Comparison of ENCODE assay signal across 11 cellular contexts in the genomic region with DNA sequence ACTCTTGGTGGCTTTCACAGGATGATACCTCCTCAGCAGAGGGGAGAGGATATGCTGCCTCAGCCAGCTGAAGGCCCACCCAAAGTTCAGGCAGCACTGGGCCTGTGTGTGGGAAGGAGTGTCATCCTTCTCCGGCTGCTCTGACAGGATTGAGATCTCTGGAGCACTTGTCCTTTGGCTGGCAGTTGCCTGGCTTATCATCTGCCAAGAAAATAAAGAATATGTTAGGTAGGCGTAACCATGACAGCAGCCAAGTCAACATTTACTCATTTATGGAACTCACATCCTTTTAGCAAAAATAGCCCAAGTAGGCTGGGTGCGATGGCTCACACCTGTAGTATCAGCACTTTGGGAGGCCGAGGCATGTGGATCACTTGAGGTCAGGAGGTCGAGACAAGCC.
DNase-seq lines count a peak whose midpoint lies in the region; ATAC-seq, FAIRE-seq and TF ChIP-seq lines count a peak whose summit lies in the region.
"Had no signal": no experiment of that assay in that cellular context is flagged by ENCODE, and none has a peak within 500 bp of the region (broad histone marks: within the 10 kb centered on the region; RNA-seq: fewer than 3 reads in every experiment).

No MANE protein-coding gene starts in this region.

- no peak overlapping the region for H3K23ac ChIP-seq in trophoblast cell (ENCODE audit: low read length)

- no peak overlapping the region for H2BK5ac ChIP-seq in trophoblast cell (ENCODE audit: low read depth, low read length, poor library complexity)

- no peak overlapping the region for H3K27ac ChIP-seq in trophoblast cell (ENCODE audit: low read depth, low read length)

- TF ChIP-seq POLR2A in GM12891 (IDR thresholded peaks at IDR 0.05; ENCODE audit: low read depth, low read length) = no peak

- ATAC-seq in HG03354 (IDR thresholded peaks at IDR 0.05; ENCODE audit: poor library complexity, severe bottlenecking, unreplicated experiment) = no peak
- no peak for ATAC-seq in HG03565 (IDR thresholded peaks at IDR 0.05; ENCODE audit: unreplicated experiment)

- H3K9me3 ChIP-seq in trophoblast cell (ENCODE audit: insufficient read depth, low read depth, low read length) = no peaks in the 10 kb centered on the region

- no CpG with 5 or more reads among the region's 5 CpGs for WGBS in trophoblast cell (ENCODE audit: extremely low coverage, insufficient coverage, insufficient read length)

- no peak overlapping the region for H4K8ac ChIP-seq in trophoblast cell (ENCODE audit: low read depth, low read length)

- no peak overlapping the region for H3K18ac ChIP-seq in trophoblast cell (ENCODE audit: low read length)

- no peak overlapping the region for H2AK5ac ChIP-seq in trophoblast cell (ENCODE audit: low read length)

- H3K79me2 ChIP-seq in trophoblast cell (ENCODE audit: control insufficient read depth, insufficient read depth, low read length, poor library complexity) = no peaks in the 10 kb centered on the region

- H3K27me3 ChIP-seq in trophoblast cell (ENCODE audit: insufficient read depth, low read length) = no peaks in the 10 kb centered on the region

- peaks cover 0 to 4% of the 10 kb centered on the region in 2 experiments for H3K4me1 ChIP-seq in trophoblast cell (ENCODE audit: control insufficient read depth in 1 of 2, insufficient read depth in 2 of 2, low read length in 2 of 2)

- H3K4me3 ChIP-seq in trophoblast cell (ENCODE audit: low read depth, low read length) = no peak overlapping the region

- peaks cover 1% of the 10 kb centered on the region for H3K79me1 ChIP-seq in trophoblast cell (ENCODE audit: low read length)

- no peak overlapping the region for H2BK120ac ChIP-seq in trophoblast cell (ENCODE audit: insufficient read depth, low read length, poor library complexity)

- no peak overlapping the region for H2BK12ac ChIP-seq in trophoblast cell (ENCODE audit: low read length)

- no peak for FAIRE-seq in GM12891 (lab: Jason Lieb, UNC)
- FAIRE-seq: islet of Langerhans, TTC549 had no signal

- H2AFZ ChIP-seq in trophoblast cell (ENCODE audit: insufficient read depth, low read length, poor library complexity) = no peak overlapping the region

- H4K12ac ChIP-seq in trophoblast cell (ENCODE audit: low read depth, low read length) = no peak overlapping the region

- H3K4ac ChIP-seq in trophoblast cell (ENCODE audit: low read depth, low read length) = no peak overlapping the region

- peaks cover 4 to 8% of the 10 kb centered on the region in 2 experiments for H3K36me3 ChIP-seq in trophoblast cell (ENCODE audit: control insufficient read depth in 1 of 2, insufficient read depth in 2 of 2, low read length in 2 of 2)

- no peak overlapping the region for H3K9ac ChIP-seq in trophoblast cell (ENCODE audit: low read length)

- H3K14ac ChIP-seq in trophoblast cell (ENCODE audit: low read length) = no peak overlapping the region

- no peak overlapping the region for H4K91ac ChIP-seq in trophoblast cell (ENCODE audit: low read depth, low read length)

- no peak overlapping the region for H3K4me2 ChIP-seq in trophoblast cell (ENCODE audit: low read length)

- DNase-seq in GM12891 (ENCODE audit: insufficient read length, low spot score) = no peak
- peak; percentile 37 to 57 for DNase-seq in NCI-H446 (lab: John Stamatoyannopoulos, UW)
- DNase-seq in fibroblast of gingiva (ENCODE audit: low read depth) = peak; percentile 21
- DNase-seq in trophoblast cell = peak; percentile 89 to 92
- DNase-seq in CD1c-positive myeloid dendritic cell (ENCODE audit: extremely low spot score) = no peak
- no peak for DNase-seq in UCSD-AML1 (lab: John Stamatoyannopoulos, UW; ENCODE audit: unreplicated experiment)
- DNase-seq: NCI-H1436 treated with DMSO at 0.1 percent for 48 hours had no signal

TF ChIP-seq in GM12891, 5 proteins besides CTCF, POLR2A, EP300 and RAD21:
- no peak for TF ChIP-seq TAF1 (IDR thresholded peaks at IDR 0.05; ENCODE audit: low read depth, low read length)
- no peak for TF ChIP-seq PAX5 (IDR thresholded peaks at IDR 0.05; ENCODE audit: insufficient read depth, low read length, severe bottlenecking)
- 0 out of 2 replicates have a peak, but pooled peaks have one; percentile 13 for TF ChIP-seq SPI1 (IDR thresholded peaks at IDR 0.05; ENCODE audit: low read depth, low read length)
- TF ChIP-seq POU2F2 (IDR thresholded peaks at IDR 0.05; ENCODE audit: low read depth, low read length) = no peak

Comparison
In these comparisons a context has a peak if more than half of its experiments do, and no peak if none do; other contexts are left out.
1. DNase-seq: peak in NCI-H446 (2 of 2), fibroblast of gingiva (single experiment) and trophoblast cell (2 of 2); none in GM12891 (single experiment), CD1c-positive myeloid dendritic cell (single experiment) and UCSD-AML1 (single experiment).